Comparison of ENCODE assay signal across 14 cellular contexts in the genomic region with DNA sequence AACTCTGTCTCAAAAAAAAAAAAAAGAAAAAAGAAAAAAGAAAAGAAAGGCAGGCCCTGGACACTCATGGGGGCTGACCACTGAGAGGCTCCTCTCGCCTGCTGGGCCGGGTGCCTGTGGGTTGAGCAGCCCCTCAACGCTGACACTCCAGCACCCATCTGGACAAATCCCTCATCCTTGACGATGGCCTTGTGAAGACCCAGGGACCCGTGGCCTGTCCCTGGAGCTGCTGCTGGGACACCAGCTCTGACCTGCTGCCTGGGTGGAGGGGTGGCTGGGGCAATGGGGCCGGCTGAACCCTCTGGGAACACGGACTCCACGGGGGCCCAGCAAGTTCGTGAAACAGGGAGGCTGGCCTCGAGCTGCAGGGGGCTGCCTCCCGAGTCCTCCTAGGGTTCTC. TPM values are rescaled to one million over a fixed set of nuclear protein-coding genes. Genes with fewer than 3 reads are reported as not detected.
DNase-seq lines count a peak whose midpoint lies in the region; ATAC-seq, FAIRE-seq and TF ChIP-seq lines count a peak whose summit lies in the region.
"Had no signal": no experiment of that assay in that cellular context is flagged by ENCODE, and none has a peak within 500 bp of the region (broad histone marks: within the 10 kb centered on the region; RNA-seq: fewer than 3 reads in every experiment).

No MANE protein-coding gene starts in this region.

- H3K9ac ChIP-seq in HepG2 (ENCODE audit: insufficient read depth, low read depth, low read length) (no peak overlapping the region), K562 (ENCODE audit: insufficient read depth in 1 of 2, low read depth in 2 of 2, low read length in 2 of 2) (peak overlapping the region in 1 of 2 experiments; percentile 10; a peak in 1 of 4 replicates)
- H3K9ac ChIP-seq: BLaER1 had no signal

- H3K36me3 ChIP-seq in HepG2 (replicated peaks in 1 of 2; ENCODE audit: control insufficient read depth in 1 of 2, insufficient read depth in 2 of 2, low read length in 2 of 2): no peaks in the 10 kb centered on the region; a peak in 1 of 5 replicates
- H3K36me3 ChIP-seq in right lobe of liver: peaks cover 0 to 4% (median under 1%) of the 10 kb centered on the region in 4 donors
- H3K36me3 ChIP-seq in K562 (ENCODE audit: control insufficient read depth, insufficient read depth, low read length): no peaks in the 10 kb centered on the region; the same call in 2 of the 3 replicates
- H3K36me3 ChIP-seq in gastrocnemius medialis: peaks cover 0 to 5% of the 10 kb centered on the region in 2 donors
- no peaks in the 10 kb centered on the region for H3K36me3 ChIP-seq in testis (ENCODE audit: low read depth, missing control alignments)
- H3K36me3 ChIP-seq: HAP-1 had no signal

- WGBS in HepG2 (ENCODE audit: low lambda C conversion rate): 90% methylated on average over 3 of the region's 11 CpGs
- WGBS in right lobe of liver (ENCODE audit: insufficient coverage, low coverage, low lambda C conversion rate, missing lambda C conversion rate): 85% methylated on average over 3 of the region's 11 CpGs
- WGBS in K562 (ENCODE audit: insufficient coverage, low coverage, missing lambda C conversion rate): 39% methylated on average over 11 of the region's 11 CpGs
- WGBS in testis, 2 donors: 79 to 83% methylated on average over 2 to 10 of the region's 11 CpGs

- intact Hi-C loops in HepG2 (cut with micrococcal nuclease; ENCODE audit: unreplicated experiment) (loop anchor here (1.0 kb wide), 1 partner anchor 226 kb away; no protein-coding TSS in a partner anchor), right lobe of liver (cut with DNase I) (loop anchor here (5.0 kb wide), 1 partner anchor 42 kb away; no protein-coding TSS in a partner anchor), K562 (cut with micrococcal nuclease) (loop anchor here (5.0 kb wide), 1 partner anchor 147 kb away; a partner anchor contains a TSS), gastrocnemius medialis (cut with DNase I; ENCODE audit: low total_unique reads) (loop anchor here (1.0 to 10.0 kb wide), 3 partner anchors 42 to 710 kb away; a partner anchor contains a TSS), testis (cut with DNase I; ENCODE audit: low total_unique reads) (no loop called here)

- TF ChIP-seq EP300 in HepG2 (IDR thresholded peaks at IDR 0.05; ENCODE audit: low read depth in 2 of 2, low read length in 2 of 2) (no peak), HepG2 (CRISPR knock-in tag; IDR thresholded peaks at IDR 0.05; ENCODE audit: borderline replicate concordance) (no peak), K562 (IDR thresholded peaks at IDR 0.05; ENCODE audit: low read length) (no peak)

- H3K27me3 ChIP-seq in HepG2 (ENCODE audit: control insufficient read depth in 1 of 2, insufficient read depth in 2 of 2, low read length in 2 of 2): no peaks in the 10 kb centered on the region
- H3K27me3 ChIP-seq in right lobe of liver: no peaks in the 10 kb centered on the region
- no peaks in the 10 kb centered on the region; a peak in 1 of 5 replicates for H3K27me3 ChIP-seq in K562 (ENCODE audit: control insufficient read depth in 2 of 2, insufficient read depth in 2 of 2, low read length in 2 of 2)
- no peaks in the 10 kb centered on the region for H3K27me3 ChIP-seq in gastrocnemius medialis
- no peaks in the 10 kb centered on the region for H3K27me3 ChIP-seq in testis
- H3K27me3 ChIP-seq: BLaER1 had no signal

- no peak for ATAC-seq in HepG2
- no peak for ATAC-seq in right lobe of liver
- ATAC-seq in K562: no peak
- ATAC-seq in gastrocnemius medialis: no peak

- TF ChIP-seq RAD21 in HepG2 (CRISPR knock-in tag; IDR thresholded peaks at IDR 0.05) (no peak), K562 (CRISPR knock-in tag; conservative IDR thresholded peaks at IDR 0.05 in 1 of 2, IDR thresholded peaks at IDR 0.05 in 1 of 2) (no peak)

- TF ChIP-seq POLR2A in HepG2 (IDR thresholded peaks at IDR 0.05; ENCODE audit: insufficient read depth in 1 of 2, low read depth in 2 of 2, low read length in 2 of 2): no peak
- TF ChIP-seq POLR2A in right lobe of liver (IDR thresholded peaks at IDR 0.05): no peak
- TF ChIP-seq POLR2A in K562 (conservative IDR thresholded peaks at IDR 0.05): no peak
- no peak for TF ChIP-seq POLR2A in gastrocnemius medialis (IDR thresholded peaks at IDR 0.05)
- TF ChIP-seq POLR2A in testis (IDR thresholded peaks at IDR 0.05): no peak

- H4K20me1 ChIP-seq in HepG2 (ENCODE audit: insufficient read depth, low read length) (no peaks in the 10 kb centered on the region), K562 (replicated peaks; ENCODE audit: control insufficient read depth, insufficient read depth, low read length) (peaks cover 3% of the 10 kb centered on the region; the same call in 1 of the 2 replicates)
- H4K20me1 ChIP-seq: BLaER1 had no signal

- CTCF ChIA-PET in HepG2 (lab: Yijun Ruan, JAX; ENCODE audit: low intra/inter-chr PET ratio, low total read pairs) (interaction anchor here (1.3 to 2.9 kb wide), 2 partner anchors 30 to 42 kb away, joined by 9 to 24 read pairs; no protein-coding TSS in a partner anchor), K562 (lab: Yijun Ruan, JAX; ENCODE audit: low intra/inter-chr PET ratio) (interaction anchor here (1.1 to 3.3 kb wide), 3 partner anchors 42 to 227 kb away, joined by 5 to 23 read pairs (median 5); no protein-coding TSS in a partner anchor)

- TF ChIP-seq CTCF in HepG2 (CRISPR knock-in tag; IDR thresholded peaks at IDR 0.05) (no peak), right lobe of liver (IDR thresholded peaks at IDR 0.05) (no peak), K562 (IDR thresholded peaks at IDR 0.05 in 2 of 3, conservative IDR thresholded peaks at IDR 0.05 in 1 of 3; ENCODE audit: insufficient read depth in 2 of 3, low read depth in 1 of 3, low read length in 3 of 3) (no peak), gastrocnemius medialis (IDR thresholded peaks at IDR 0.05 in 4 of 5, conservative IDR thresholded peaks at IDR 0.05 in 1 of 5) (no peak), testis (IDR thresholded peaks at IDR 0.05) (no peak)

- H2AFZ ChIP-seq in HepG2 (ENCODE audit: low read length) (no peak overlapping the region), K562 (ENCODE audit: low read depth, low read length) (peak overlapping the region; percentile 9)

- H3K79me2 ChIP-seq in HepG2 (ENCODE audit: insufficient read depth, low read length) (no peaks in the 10 kb centered on the region), K562 (ENCODE audit: control insufficient read depth, insufficient read depth, low read length) (no peaks in the 10 kb centered on the region)

- H3K4me2 ChIP-seq in HepG2 (ENCODE audit: low read depth, low read length) (peak overlapping the region; percentile 44), K562 (ENCODE audit: insufficient read depth, low read length) (no peak overlapping the region)

- no peak for FAIRE-seq in HepG2 (lab: Jason Lieb, UNC)
- FAIRE-seq in K562 (lab: Jason Lieb, UNC): no peak

- POLR2A ChIA-PET in HepG2 (lab: Yijun Ruan, JAX): interaction anchor here (0.5 to 3.1 kb wide), 5 partner anchors 7 to 30 kb away, joined by 3 to 24 read pairs (median 3); a partner anchor contains a TSS
- POLR2A ChIA-PET in K562 (lab: Yijun Ruan, JAX): interaction anchor here (0.6 to 6.0 kb wide), 9 partner anchors 11 to 291 kb away, joined by 3 to 54 read pairs (median 4); a partner anchor contains a TSS

- H3K4me1 ChIP-seq in HepG2 (ENCODE audit: insufficient read depth, low read length) (peaks cover 65% of the 10 kb centered on the region), right lobe of liver (peaks cover 0 to 28% (median 4%) of the 10 kb centered on the region in 4 donors), K562 (replicated peaks in 1 of 2; ENCODE audit: control insufficient read depth in 2 of 2, insufficient read depth in 2 of 2, low read length in 2 of 2) (peaks cover 33 to 74% of the 10 kb centered on the region in 2 experiments; a peak in 4 of 5 replicates), gastrocnemius medialis (peaks cover 22 to 29% of the 10 kb centered on the region in 2 donors), testis (no peaks in the 10 kb centered on the region)

- H3K9me3 ChIP-seq in HepG2 (ENCODE audit: low read length) (no peaks in the 10 kb centered on the region), right lobe of liver (no peaks in the 10 kb centered on the region), K562 (replicated peaks; ENCODE audit: control insufficient read depth, insufficient read depth, low read depth, low read length) (no peaks in the 10 kb centered on the region), gastrocnemius medialis (no peaks in the 10 kb centered on the region), testis (no peaks in the 10 kb centered on the region)
- H3K9me3 ChIP-seq: BLaER1 had no signal

- DNase-seq in HepG2 (ENCODE audit: low spot score) (no peak), right lobe of liver (no peak), K562 (ENCODE audit: extremely low read depth in 1 of 4, low spot score in 3 of 4) (no peak), gastrocnemius medialis (no peak), testis (no peak), SHP77 treated with DMSO at 0.1 percent for 48 hours (lab: John Stamatoyannopoulos, UW) (no peak), H4 (ENCODE audit: low spot score) (no peak)
- DNase-seq: DMS79 treated with DMSO at 0.1 percent for 48 hours, GF-D8, GOT3, IMR-90 had no signal

- peak overlapping the region in 1 of 3 experiments; percentile 30; a peak in 1 of 6 replicates for H3K4me3 ChIP-seq in HepG2 (replicated peaks in 1 of 3; ENCODE audit: insufficient read depth in 1 of 3, low read depth in 2 of 3, low read length in 3 of 3)
- H3K4me3 ChIP-seq in right lobe of liver: no peak overlapping the region
- no peak overlapping the region for H3K4me3 ChIP-seq in K562
- H3K4me3 ChIP-seq in gastrocnemius medialis: no peak overlapping the region
- H3K4me3 ChIP-seq in testis: no peak overlapping the region
- H3K4me3 ChIP-seq: BLaER1, HAP-1 had no signal

- in situ Hi-C loops in HepG2 (cut with HindIII; ENCODE audit: extremely low pct_ligation_motif_present, low pct_unique_long_range_greater_than_20kb) (loop anchor here (5.0 kb wide), 1 partner anchor 42 kb away; no protein-coding TSS in a partner anchor), K562 (cut with MboI) (no loop called here), gastrocnemius medialis (cut with MboI; ENCODE audit: low sequenced_read_pairs in 4 of 4) (no loop called here)

- BruUV-seq in HepG2 (replicated peaks; lab: Mats Ljungman, UMichigan) (no TSS peak), K562 (replicated peaks; lab: Mats Ljungman, UMichigan) (no TSS peak)

- peaks cover 3% of the 10 kb centered on the region for H3K9me1 ChIP-seq in K562 (ENCODE audit: control insufficient read depth, insufficient read depth, low read length)

- no peak overlapping the region for H3K27ac ChIP-seq in HepG2 (ENCODE audit: extremely low read length, insufficient read depth, low read length)
- H3K27ac ChIP-seq in right lobe of liver: no peak overlapping the region
- H3K27ac ChIP-seq in K562 (ENCODE audit: extremely low read depth, low read depth, low read length): no peak overlapping the region
- peak overlapping the region; percentile 85 to 94 (median 90) for H3K27ac ChIP-seq in gastrocnemius medialis
- H3K27ac ChIP-seq in testis: no peak overlapping the region
- H3K27ac ChIP-seq: BLaER1, HL-60 had no signal

RNA-seq across cellular contexts. Expression of a gene that starts 10.5 kb away (rescaled TPM):
- total RNA-seq in HepG2 (2016; rRNA removed; fragmentation: Illumina TruSeq; extraction: Trizol): 47.6 and 51.7 TPM in 2 replicates
- total RNA-seq in HepG2 (2016; cell fraction: cytosol; rRNA removed; fragmentation: Illumina TruSeq; extraction: Trizol; ENCODE audit: low read depth): 16.5 and 25.0 TPM in 2 replicates
- 48.2 and 51.2 TPM in 2 replicates for total RNA-seq in HepG2 (2016; cell fraction: insoluble cytoplasmic fraction; rRNA removed; fragmentation: Illumina TruSeq; extraction: Trizol)
- 24.9 and 33.2 TPM in 2 replicates for total RNA-seq in HepG2 (2016; cell fraction: membrane; rRNA removed; fragmentation: Illumina TruSeq; extraction: Trizol)
- total RNA-seq in HepG2 (2016; cell fraction: nucleus; rRNA removed; fragmentation: Illumina TruSeq; extraction: Trizol): 27.0 and 29.0 TPM in 2 replicates
- 35.3 and 44.7 TPM in 2 replicates for polyA plus RNA-seq in HepG2 (2011; rRNA removed)
- polyA plus RNA-seq in HepG2 (2011; cell fraction: cytosol; rRNA removed): 51.3 and 78.1 TPM in 2 replicates
- 37.6 and 38.4 TPM in 2 replicates for polyA plus RNA-seq in HepG2 (2011; cell fraction: nucleus; rRNA removed)
- 16.2 and 31.9 TPM in 2 replicates for polyA plus RNA-seq in HepG2 (2012)
- polyA plus RNA-seq in HepG2 (2016; cell fraction: cytosol; fragmentation: Illumina TruSeq; extraction: Trizol; ENCODE audit: low read depth): 22.8 and 28.7 TPM in 2 replicates
- 39.0 and 42.7 TPM in 2 replicates for polyA plus RNA-seq in HepG2 (2016; cell fraction: insoluble cytoplasmic fraction; fragmentation: Illumina TruSeq; extraction: Trizol; ENCODE audit: low read depth)
- polyA plus RNA-seq in HepG2 (2016; cell fraction: membrane; fragmentation: Illumina TruSeq; extraction: Trizol; ENCODE audit: low read depth): 26.7 and 27.3 TPM in 2 replicates
- polyA plus RNA-seq in HepG2 (2016; cell fraction: nucleus; fragmentation: Illumina TruSeq; extraction: Trizol; ENCODE audit: insufficient read depth, low read depth): 47.0 TPM in 2 replicates
- polyA minus RNA-seq in HepG2 (2011; rRNA and poly(A)+ RNA removed; ENCODE audit: low replicate concordance): 35.1 and 45.0 TPM in 2 replicates
- 15.2 and 16.8 TPM in 2 replicates for polyA minus RNA-seq in HepG2 (2011; cell fraction: cytosol; rRNA and poly(A)+ RNA removed)
- polyA minus RNA-seq in HepG2 (2011; cell fraction: nucleus; rRNA and poly(A)+ RNA removed): 4.4 and 8.2 TPM in 2 replicates
- 10 to 100 TPM; 30.5 to 57.3 (median 36.2) TPM for total RNA-seq in right lobe of liver
- 18.0 and 26.5 TPM in 2 replicates for total RNA-seq in K562 (2011; cell fraction: chromatin; rRNA removed; ENCODE audit: low replicate concordance)
- total RNA-seq in K562 (2011; cell fraction: nucleolus; rRNA removed): 39.3 and 42.0 TPM in 2 replicates
- 27.0 and 30.7 TPM in 2 replicates for total RNA-seq in K562 (2011; cell fraction: nucleoplasm; rRNA removed)
- 165 and 212 TPM in 2 replicates for total RNA-seq in K562 (2014; rRNA removed)
- 25.5 and 26.3 TPM in 2 replicates for total RNA-seq in K562 (2014; rRNA removed; fragmentation: Illumina TruSeq; extraction: Trizol)
- 60.4 and 63.7 TPM in 2 replicates for total RNA-seq in K562 (2015; rRNA removed; fragmentation: Illumina TruSeq; extraction: Trizol)
- total RNA-seq in K562 (2021): 94.7 and 99.6 TPM in 2 replicates
- 119 and 164 TPM in 2 replicates for polyA plus RNA-seq in K562 (2011; rRNA removed)
- polyA plus RNA-seq in K562 (2011; cell fraction: cytosol; rRNA removed): 249 and 453 TPM in 2 replicates
- polyA plus RNA-seq in K562 (2011; cell fraction: nucleus; rRNA removed): 84.6 and 89.3 TPM in 2 replicates
- polyA plus RNA-seq in K562 (2012): 60.9 and 80.1 TPM in 2 replicates
- 35.2 and 84.7 TPM in 2 replicates for polyA plus RNA-seq in K562 (2014; fragmentation: Illumina TruSeq; extraction: Trizol)
- polyA plus RNA-seq in K562 (2014; fragmentation: Nextera tagmentation; extraction: Ambion mirVana): 1 to 10 TPM; 5.2 to 8.9 TPM
- 208 and 209 TPM in 2 replicates for polyA plus RNA-seq in K562 (2014; rRNA removed)
- 21.5 and 30.2 TPM in 2 replicates for polyA minus RNA-seq in K562 (2011; rRNA and poly(A)+ RNA removed)
- polyA minus RNA-seq in K562 (2011; cell fraction: cytosol; rRNA and poly(A)+ RNA removed): 46.1 and 91.5 TPM in 2 replicates
- polyA minus RNA-seq in K562 (2011; cell fraction: nucleus; rRNA and poly(A)+ RNA removed): 7.7 and 13.4 TPM in 2 replicates
- total RNA-seq in gastrocnemius medialis: 10 to 100 TPM in 2 of 4 donors, 1 to 10 TPM in 2; 5.1 to 23.7 (median 9.8) TPM
- 1 to 10 TPM; 6.9 to 8.4 TPM for total RNA-seq in testis
- 8.3 TPM for polyA plus RNA-seq in testis (ENCODE audit: insufficient read depth, low read depth, low replicate concordance)
- total RNA-seq in H4 (2014; rRNA removed; shearing (Covaris generic)): 56.2 and 58.6 TPM in 2 replicates

Comparison
In these comparisons a context has a peak if more than half of its experiments do, and no peak if none do; other contexts are left out.
1. H3K27ac ChIP-seq: peak in gastrocnemius medialis (4 of 4); none in HepG2 (single experiment), right lobe of liver (0 of 3), K562 (single experiment) and testis (0 of 2).